ENCODE assay signal across 12 cellular contexts in the genomic region with DNA sequence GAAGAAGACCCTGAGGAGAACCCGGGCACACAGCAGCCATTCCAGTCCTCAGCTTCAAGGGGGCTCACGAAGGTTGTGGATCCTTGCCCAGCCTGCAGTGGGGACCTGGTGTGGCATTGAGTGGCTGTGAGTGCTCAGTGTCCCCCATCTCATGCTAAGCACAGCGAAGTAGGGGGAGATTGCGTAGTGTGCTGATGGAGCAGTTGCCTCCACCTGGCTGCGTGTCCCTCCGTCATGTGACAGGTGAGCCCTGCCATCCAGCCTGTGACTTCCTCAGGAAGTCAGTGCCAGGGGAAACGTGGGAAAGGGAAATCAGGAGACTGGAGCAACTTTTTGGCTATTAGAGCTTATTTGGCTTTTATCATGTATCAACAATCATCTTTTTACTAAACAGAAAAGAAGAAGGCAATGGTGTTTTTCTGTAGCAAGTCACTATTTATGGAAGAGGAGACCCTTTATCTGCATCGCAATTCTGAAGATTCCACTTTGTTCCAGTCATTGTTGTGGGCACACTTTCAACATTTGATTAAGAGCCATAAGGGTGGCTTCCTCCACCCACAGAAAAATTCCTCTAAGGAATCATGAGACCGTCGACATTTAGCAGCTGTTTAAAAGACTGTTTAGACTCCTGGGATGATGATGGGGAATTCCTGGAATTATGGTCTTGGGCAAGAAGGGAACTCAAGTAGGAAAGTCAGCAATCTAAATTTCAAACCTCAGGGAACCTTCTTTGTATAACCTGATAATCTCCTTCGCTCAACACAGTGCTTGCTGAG.
DNase-seq lines count a peak whose midpoint lies in the region; ATAC-seq and TF ChIP-seq lines count a peak whose summit lies in the region.
"Had no signal": no experiment of that assay in that cellular context is flagged by ENCODE, and none has a peak within 500 bp of the region (broad histone marks: within the 10 kb centered on the region; RNA-seq: fewer than 3 reads in every experiment).

No MANE protein-coding gene starts in this region.

- no peaks in the 10 kb centered on the region for H3K27me3 ChIP-seq in duodenal mucosa (ENCODE audit: control insufficient read depth in 1 of 2, insufficient read depth in 2 of 2, low read length in 2 of 2)
- no peaks in the 10 kb centered on the region for H3K27me3 ChIP-seq in lower lobe of right lung (ENCODE audit: low read depth)
- H3K27me3 ChIP-seq in subcutaneous abdominal adipose tissue (ENCODE audit: control insufficient read depth in 5 of 5, insufficient read depth in 4 of 5, low read length in 5 of 5), result no peaks in the 10 kb centered on the region
- H3K27me3 ChIP-seq: SJCRH30 had no signal

- intact Hi-C loops in lower lobe of right lung (cut with DNase I), result no loop called here

- peak overlapping the region; percentile 11 for H3K27ac ChIP-seq in duodenal mucosa (ENCODE audit: low read depth, low read length)
- H3K27ac ChIP-seq in lower lobe of right lung, result peak overlapping the region; percentile 57
- H3K27ac ChIP-seq in subcutaneous abdominal adipose tissue (ENCODE audit: low read depth, low read length), result peak overlapping the region; percentile 56
- H3K27ac ChIP-seq: SJCRH30 had no signal

- TF ChIP-seq CTCF in HFF-Myc (IDR thresholded peaks at IDR 0.05; ENCODE audit: low read depth, low read length, missing control alignments) (no peak), lower lobe of right lung (IDR thresholded peaks at IDR 0.05) (no peak)

- H3K9me3 ChIP-seq in duodenal mucosa (ENCODE audit: control insufficient read depth in 1 of 2, low read length in 2 of 2), result no peaks in the 10 kb centered on the region
- no peaks in the 10 kb centered on the region for H3K9me3 ChIP-seq in lower lobe of right lung
- H3K9me3 ChIP-seq in subcutaneous abdominal adipose tissue (ENCODE audit: control insufficient read depth in 5 of 5, low read length in 5 of 5), result no peaks in the 10 kb centered on the region
- H3K9me3 ChIP-seq: SJCRH30 had no signal

- H3K4me3 ChIP-seq in HFF-Myc (replicated peaks; ENCODE audit: low read depth, low read length), result no peak overlapping the region
- H3K4me3 ChIP-seq in duodenal mucosa (ENCODE audit: low read depth in 1 of 2, low read length in 2 of 2), result no peak overlapping the region
- H3K4me3 ChIP-seq in lower lobe of right lung, result no peak overlapping the region
- peak overlapping the region in 1 of 5 donors; percentile 28 for H3K4me3 ChIP-seq in subcutaneous abdominal adipose tissue (ENCODE audit: low read depth in 1 of 5, low read length in 5 of 5)
- H3K4me3 ChIP-seq: SJCRH30 had no signal

- DNase-seq in HFF-Myc (ENCODE audit: extremely low read depth, low read depth), result peak; percentile 16
- DNase-seq in lower lobe of right lung, result no peak
- no peak for DNase-seq in activated naive CD4-positive, alpha-beta T cell treated with Interleukin-2 at 50 U/mL for 16 hours
- no peak for DNase-seq in activated T-cell treated with anti-CD3 and anti-CD28 coated beads, Interleukin-2, amount 50 U/mL, for 48 hours
- DNase-seq in stimulated activated CD4-positive, alpha-beta T cell treated with anti-CD3 and anti-CD28 coated beads, Interleukin-2, amount 100 ng/mL, for 24 hours, result no peak
- DNase-seq: activated B cell treated with CpG ODN at 0.5 μM for 24 hours, NCI-H526 treated with DMSO at 0.1 percent for 48 hours had no signal

- H3K4me1 ChIP-seq in duodenal mucosa (ENCODE audit: control insufficient read depth in 1 of 2, insufficient read depth in 2 of 2, low read length in 2 of 2) (peaks cover 5% of the 10 kb centered on the region in 2 donors), lower lobe of right lung (peaks cover 26% of the 10 kb centered on the region), subcutaneous abdominal adipose tissue (ENCODE audit: control insufficient read depth in 5 of 5, insufficient read depth in 5 of 5, low read length in 5 of 5) (peaks cover 10 to 38% (median 29%) of the 10 kb centered on the region in 5 donors)

- H3K9ac ChIP-seq in duodenal mucosa (ENCODE audit: low read depth in 1 of 2, low read length in 2 of 2) (no peak overlapping the region), subcutaneous abdominal adipose tissue (ENCODE audit: low read length in 5 of 5) (peak overlapping the region in 1 of 5 donors; percentile 58)

- H3K36me3 ChIP-seq in duodenal mucosa (ENCODE audit: control insufficient read depth in 1 of 2, insufficient read depth in 2 of 2, low read length in 2 of 2), result no peaks in the 10 kb centered on the region
- H3K36me3 ChIP-seq in lower lobe of right lung, result no peaks in the 10 kb centered on the region
- no peaks in the 10 kb centered on the region for H3K36me3 ChIP-seq in subcutaneous abdominal adipose tissue (ENCODE audit: control insufficient read depth in 5 of 5, insufficient read depth in 5 of 5, low read length in 5 of 5)
- H3K36me3 ChIP-seq: SJCRH30 had no signal

- ATAC-seq in lower lobe of right lung (peak; percentile 40 to 60), GM18873 (IDR thresholded peaks at IDR 0.05; ENCODE audit: low FRiP score, unreplicated experiment) (no peak)
- ATAC-seq: natural killer cell treated with Interleukin-12 subunit alpha and Interleukin-12 subunit beta and Interleukin-15 and Interleukin-18, amount 100 ng/mL, for 72 hours had no signal
